ENCODE assay signal across 16 cellular contexts in genomic region chr12:106193404-106194215, GRCh38. TPM values are rescaled to one million over a fixed set of nuclear protein-coding genes. Genes with fewer than 3 reads are reported as not detected.
A peak's percentile ranks its signal among the peaks of the same experiment; 100 is the strongest.
DNase-seq lines count a peak whose midpoint lies in the region; TF ChIP-seq lines count a peak whose summit lies in the region.
"Had no signal": no experiment of that assay in that cellular context is flagged by ENCODE, and none has a peak within 500 bp of the region (broad histone marks: within the 10 kb centered on the region; RNA-seq: fewer than 3 reads in every experiment).

No MANE protein-coding gene starts in this region.

- H3K4me3 Mint-ChIP-seq in HFFc6 = peak overlapping the region; percentile 54; the same call in 1 of the 2 replicates

- TF ChIP-seq POLR2A in testis (IDR thresholded peaks at IDR 0.05) = no peak
- no peak for TF ChIP-seq POLR2A in uterus (IDR thresholded peaks at IDR 0.05)
- TF ChIP-seq POLR2A in stomach (IDR thresholded peaks at IDR 0.05) = no peak

- no peak overlapping the region for H4K91ac ChIP-seq in mesenchymal stem cell (ENCODE audit: low read length)

- no peak overlapping the region for H3K27ac Mint-ChIP-seq in HFFc6

- H3K9me3 ChIP-seq in mesenchymal stem cell (ENCODE audit: control insufficient read depth, low read length) (no peaks in the 10 kb centered on the region), testis (no peaks in the 10 kb centered on the region), uterus (no peaks in the 10 kb centered on the region), stomach (no peaks in the 10 kb centered on the region)
- H3K9me3 ChIP-seq: HAP-1 had no signal

- H3K36me3 Mint-ChIP-seq in HFFc6 (ENCODE audit: low read depth) = no peaks in the 10 kb centered on the region

- no peak for TF ChIP-seq EP300 in stomach (IDR thresholded peaks at IDR 0.05)

- H3K4me2 ChIP-seq in mesenchymal stem cell (ENCODE audit: low read length, poor library complexity, severe bottlenecking) = no peak overlapping the region

- no peak overlapping the region for H2BK5ac ChIP-seq in mesenchymal stem cell (ENCODE audit: low read depth, low read length, poor library complexity, severe bottlenecking)

- H2BK120ac ChIP-seq in mesenchymal stem cell (ENCODE audit: low read depth, low read length) = no peak overlapping the region

- H3K4me1 ChIP-seq in mesenchymal stem cell (ENCODE audit: control insufficient read depth, insufficient read depth, low read depth, low read length) (peaks cover 7% of the 10 kb centered on the region), testis (peaks cover 25% of the 10 kb centered on the region), uterus (peaks cover 0 to 8% of the 10 kb centered on the region in 2 donors), stomach (peaks cover 0 to 18% (median 2%) of the 10 kb centered on the region in 4 donors)
- H3K4me1 ChIP-seq: HAP-1 had no signal

- no peak overlapping the region for H2BK15ac ChIP-seq in mesenchymal stem cell (ENCODE audit: low read depth, poor library complexity, severe bottlenecking)

- H2BK12ac ChIP-seq in mesenchymal stem cell (ENCODE audit: low read length in 2 of 2) = no peak overlapping the region

- H4K8ac ChIP-seq in mesenchymal stem cell (ENCODE audit: low read length) = no peak overlapping the region

- WGBS in mesenchymal stem cell = 84% methylated on average over 10 of the region's 10 CpGs
- 55 to 66% methylated on average over 10 of the region's 10 CpGs for WGBS in testis, 2 donors
- WGBS in stomach, 5 donors = 73 to 81% (median 76%) methylated on average over 10 of the region's 10 CpGs

- no peaks in the 10 kb centered on the region for H3K27me3 ChIP-seq in mesenchymal stem cell (ENCODE audit: control insufficient read depth in 1 of 2, insufficient read depth in 1 of 2, low read length in 2 of 2)
- H3K27me3 ChIP-seq in testis = no peaks in the 10 kb centered on the region
- H3K27me3 ChIP-seq in uterus = no peaks in the 10 kb centered on the region
- peaks cover 0 to 3% (median 0%) of the 10 kb centered on the region in 3 donors for H3K27me3 ChIP-seq in stomach

- peak overlapping the region; percentile 54 for H3K9ac ChIP-seq in mesenchymal stem cell (ENCODE audit: low read length)

- H3K14ac ChIP-seq in mesenchymal stem cell (ENCODE audit: low read length in 2 of 2) = no peak overlapping the region

- H2AFZ ChIP-seq in mesenchymal stem cell (ENCODE audit: low read depth, low read length) = no peak overlapping the region

- intact Hi-C loops in testis (cut with DNase I; ENCODE audit: low total_unique reads) (no loop called here), uterus (cut with DNase I; ENCODE audit: low total_unique reads) (no loop called here), stomach (cut with DNase I; ENCODE audit: low total_unique reads) (no loop called here)

- no peaks in the 10 kb centered on the region for H3K79me1 ChIP-seq in mesenchymal stem cell (replicated peaks; ENCODE audit: low read length, poor library complexity, severe bottlenecking)

- H3K23ac ChIP-seq in mesenchymal stem cell (ENCODE audit: low read length in 2 of 2) = no peak overlapping the region

- DNase-seq in HFFc6 (no peak), dedifferentiated amniotic fluid mesenchymal stem cell (ENCODE audit: extremely low spot score) (peak; percentile 10), mesenchymal stem cell (no peak), testis (no peak), uterus (no peak), GOT3 (lab: John Stamatoyannopoulos, UW) (no peak), stomach (no peak)
- DNase-seq: AML-193; COR-L47; DMS153; NCI-H187 treated with DMSO at 0.1 percent for 48 hours; NCI-H446 treated with DMSO at 0.1 percent for 48 hours; NK-92 treated with Interleukin-12 subunit alpha and Interleukin-12 subunit beta, amount 100 ng/mL, for 24 hours; RPMI8226 had no signal

- H3K18ac ChIP-seq in mesenchymal stem cell (ENCODE audit: low read depth in 1 of 2, low read length in 2 of 2) = no peak overlapping the region

- H3K36me3 ChIP-seq in mesenchymal stem cell (ENCODE audit: control insufficient read depth in 1 of 2, insufficient read depth in 2 of 2, low read depth in 1 of 2, low read length in 2 of 2) = no peaks in the 10 kb centered on the region
- H3K36me3 ChIP-seq in testis (ENCODE audit: low read depth, missing control alignments) = no peaks in the 10 kb centered on the region
- no peaks in the 10 kb centered on the region for H3K36me3 ChIP-seq in uterus
- no peaks in the 10 kb centered on the region for H3K36me3 ChIP-seq in stomach
- H3K36me3 ChIP-seq: HAP-1 had no signal

- TF ChIP-seq CTCF in HFFc6 (IDR thresholded peaks at IDR 0.05) (no peak), testis (IDR thresholded peaks at IDR 0.05) (no peak), uterus (IDR thresholded peaks at IDR 0.05) (no peak), stomach (IDR thresholded peaks at IDR 0.05) (no peak)

- H3K4me3 ChIP-seq in mesenchymal stem cell (ENCODE audit: insufficient read depth in 1 of 2, low read depth in 1 of 2, low read length in 2 of 2) (peak overlapping the region in 1 of 2 experiments; percentile 40), testis (no peak overlapping the region), uterus (no peak overlapping the region), stomach (no peak overlapping the region)
- H3K4me3 ChIP-seq: HAP-1 had no signal

- peaks cover 5% of the 10 kb centered on the region for H3K27me3 Mint-ChIP-seq in HFFc6 (ENCODE audit: insufficient read depth)

- peaks cover 48% of the 10 kb centered on the region for H3K4me1 Mint-ChIP-seq in HFFc6 (ENCODE audit: low read depth)

- no peaks in the 10 kb centered on the region for H3K9me3 Mint-ChIP-seq in HFFc6

- H3K27ac ChIP-seq in mesenchymal stem cell (ENCODE audit: low read length, poor library complexity, severe bottlenecking) (no peak overlapping the region), testis (peak overlapping the region; percentile 17 to 39), uterus (peak overlapping the region in 1 of 2 donors; percentile 9), stomach (no peak overlapping the region)
- H3K27ac ChIP-seq: HL-60 had no signal

- no peak overlapping the region for H3K4ac ChIP-seq in mesenchymal stem cell (ENCODE audit: low read depth in 1 of 2, low read length in 2 of 2)

- no peak overlapping the region for H2AK5ac ChIP-seq in mesenchymal stem cell (ENCODE audit: low read length, severe bottlenecking)

RNA-seq across cellular contexts. Expression of gene CKAP4, which starts 54.2 kb away (rescaled TPM):
- total RNA-seq in HFFc6 (2021; fragmentation: NEBNext Ultra II Directional; extraction: Animal tissue kit (Norgen Biotek cat#: 25700)) = 100 to 1,000 TPM; 521 to 616 (median 544) TPM
- 382 TPM for polyA plus RNA-seq in mesenchymal stem cell (2013, experiment 1 of 2)
- polyA plus RNA-seq in mesenchymal stem cell (2013, experiment 2 of 2) = 384 TPM
- 10 to 100 TPM; 26.8 to 31.3 TPM for total RNA-seq in testis
- polyA plus RNA-seq in testis (ENCODE audit: insufficient read depth, low read depth, low replicate concordance) = 31.2 TPM
- 100 to 1,000 TPM in 1 of 4 donors, 10 to 100 TPM in 3; 15.6 to 106 (median 40.8) TPM for total RNA-seq in uterus
- total RNA-seq in stomach = 10 to 100 TPM; 36.2 to 98.7 (median 71.0) TPM
- 10 to 100 TPM; 13.7 to 27.3 (median 20.6) TPM for polyA plus RNA-seq in stomach

RNA-seq across cellular contexts. Expression of gene NUAK1, which starts 54.9 kb away (rescaled TPM):
- total RNA-seq in HFFc6 (2021; fragmentation: NEBNext Ultra II Directional; extraction: Animal tissue kit (Norgen Biotek cat#: 25700)) = 10 to 100 TPM; 11.0 to 37.3 (median 14.1) TPM
- 8.2 TPM for polyA plus RNA-seq in mesenchymal stem cell (2013, experiment 1 of 2)
- polyA plus RNA-seq in mesenchymal stem cell (2013, experiment 2 of 2) = 7.9 TPM
- total RNA-seq in testis (1 to 10 TPM; 6.6 to 8.2 TPM), uterus (10 to 100 TPM in 3 of 4 donors, 1 to 10 TPM in 1; 9.4 to 56.8 (median 26.8) TPM), stomach (10 to 100 TPM in 3 of 5 donors, 1 to 10 TPM in 1, under 1 TPM in 1; 0.58 to 79.0 (median 11.7) TPM)
- polyA plus RNA-seq in testis (ENCODE audit: insufficient read depth, low read depth, low replicate concordance) (9.1 TPM), stomach (1 to 10 TPM in 2 of 3 donors, under 1 TPM in 1; 0.80 to 2.6 (median 2.4) TPM)

Comparison
In these comparisons a context has a peak if more than half of its experiments do, and no peak if none do; other contexts are left out.
1. H3K27ac ChIP-seq: peak in testis (2 of 2); none in mesenchymal stem cell (single experiment) and stomach (0 of 5).
2. RNA of gene CKAP4, which starts 54.2 kb away (total RNA-seq): 521 to 616 TPM in HFFc6; 36.2 to 98.7 TPM in stomach, 15.6 to 106 TPM in uterus and 26.8 to 31.3 TPM in testis; every median in the first group is over 4 times any median in the second.